ENCODE assay signal across 9 cellular contexts in the genomic region with DNA sequence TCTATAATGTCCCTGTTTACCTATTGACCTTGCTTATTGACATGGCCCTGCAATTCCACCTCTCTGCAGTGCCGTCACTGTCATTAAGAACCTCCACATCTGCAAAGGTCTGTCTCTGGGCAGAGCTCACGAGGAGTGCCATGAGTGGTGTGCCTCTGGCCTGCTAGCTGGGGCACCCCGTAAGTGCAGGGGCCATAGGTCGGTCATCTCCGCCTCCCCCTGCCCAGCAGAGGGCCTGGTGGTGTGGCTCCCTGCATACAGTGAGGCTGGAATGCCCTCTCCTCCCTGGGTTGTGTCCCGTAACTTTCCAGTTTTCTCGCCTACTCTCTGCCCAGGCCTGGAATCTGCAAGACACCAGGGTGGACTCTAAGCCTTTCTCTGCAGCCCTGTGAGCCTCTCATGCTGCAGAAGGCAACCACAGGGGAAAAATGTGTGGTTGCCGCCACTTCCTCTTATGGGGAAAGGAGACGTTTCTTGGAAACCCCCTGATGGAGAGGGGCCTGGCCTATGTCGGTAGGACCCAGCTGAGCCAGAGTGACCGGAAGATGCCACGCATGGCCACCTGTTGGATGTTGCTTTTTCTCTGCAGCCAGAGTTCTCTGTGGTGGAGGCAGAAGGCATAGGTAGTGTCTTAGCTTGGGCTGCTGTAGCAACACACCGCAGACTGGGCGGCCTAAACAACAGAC. TPM values are rescaled to one million over a fixed set of nuclear protein-coding genes. Genes with fewer than 3 reads are reported as not detected.
DNase-seq lines count a peak whose midpoint lies in the region; ATAC-seq and TF ChIP-seq lines count a peak whose summit lies in the region.
"Had no signal": no experiment of that assay in that cellular context is flagged by ENCODE, and none has a peak within 500 bp of the region (broad histone marks: within the 10 kb centered on the region; RNA-seq: fewer than 3 reads in every experiment).

No MANE protein-coding gene starts in this region.

- H3K27me3 ChIP-seq in right cardiac atrium (ENCODE audit: control insufficient read depth, insufficient read depth): no peaks in the 10 kb centered on the region

- intact Hi-C loops in right cardiac atrium (cut with DNase I): loop anchor here in 1 of 4 donors (10.0 kb wide), 1 partner anchor 121 kb away; no protein-coding TSS in a partner anchor

- no peaks in the 10 kb centered on the region for H3K27me3 Mint-ChIP-seq in T-cell

- peak overlapping the region; percentile 46 to 68 (median 57) for H3K4me3 Mint-ChIP-seq in T-cell

- POLR2A ChIA-PET in T-cell (lab: Charles Lee): interaction anchor here in 1 of 2 donors (0.8 kb wide), 1 partner anchor 58 kb away, joined by 3 read pairs; a partner anchor contains a TSS

- TF ChIP-seq CTCF in coronary artery (IDR thresholded peaks at IDR 0.05): no peak

- H3K36me3 Mint-ChIP-seq in T-cell: peaks cover 2% of the 10 kb centered on the region

- H3K27ac ChIP-seq in right cardiac atrium (ENCODE audit: low read length) (no peak overlapping the region), coronary artery (no peak overlapping the region)
- H3K27ac ChIP-seq: VCaP had no signal

- WGBS in right cardiac atrium: 75% methylated on average over 14 of the region's 14 CpGs

- no peaks in the 10 kb centered on the region for H3K9me3 Mint-ChIP-seq in T-cell

- peak overlapping the region; percentile 94 for H3K27ac Mint-ChIP-seq in T-cell

- peaks cover 2% of the 10 kb centered on the region for H3K4me1 ChIP-seq in right cardiac atrium (ENCODE audit: control insufficient read depth, insufficient read depth, low read length)

- peak; percentile 57 for ATAC-seq in HG02973 (IDR thresholded peaks at IDR 0.05; ENCODE audit: unreplicated experiment)
- ATAC-seq in T-cell (replicated peaks in 1 of 4): peak; percentile 28 to 53 (median 44)
- peak; percentile 18 to 26 for ATAC-seq in right cardiac atrium

- H3K9me3 ChIP-seq in right cardiac atrium (ENCODE audit: control insufficient read depth, low read length): no peaks in the 10 kb centered on the region

- peaks cover 70 to 80% (median 75%) of the 10 kb centered on the region in 3 donors for H3K4me1 Mint-ChIP-seq in T-cell

- DNase-seq in activated naive CD4-positive, alpha-beta T cell treated with Interleukin-2 at 50 U/mL for 16 hours: peak; percentile 57
- DNase-seq in activated naive CD4-positive, alpha-beta T cell treated with anti-CD3 and anti-CD28 coated beads, Interleukin-2, amount 50 U/mL, for 16 hours: no peak
- DNase-seq in T-cell: peak in 26 of 34 experiments; percentile 31 to 71 (median 46)
- DNase-seq in right cardiac atrium: no peak
- DNase-seq in NCI-H2196 (lab: John Stamatoyannopoulos, UW; ENCODE audit: unreplicated experiment): no peak
- no peak for DNase-seq in coronary artery (ENCODE audit: low spot score)
- DNase-seq in SHP77 treated with DMSO at 0.1 percent for 48 hours (lab: John Stamatoyannopoulos, UW): no peak

- CTCF ChIA-PET in T-cell (lab: Charles Lee): interaction anchor here in 1 of 2 donors (0.9 kb wide), 1 partner anchor 61 kb away, joined by 3 read pairs; no protein-coding TSS in a partner anchor

- H3K4me3 ChIP-seq in right cardiac atrium (ENCODE audit: low read length) (no peak overlapping the region), coronary artery (no peak overlapping the region)

RNA-seq across cellular contexts. Expression of a gene that starts 2.7 kb away (rescaled TPM):
- 10 to 100 TPM; 38.8 to 85.2 (median 69.6) TPM for total RNA-seq in T-cell
- 1 to 10 TPM; 1.3 to 1.7 (median 1.3) TPM for total RNA-seq in right cardiac atrium
- 0.34 TPM for polyA plus RNA-seq in right cardiac atrium

RNA-seq across cellular contexts. Expression of a gene that starts 9.6 kb away (rescaled TPM):
- total RNA-seq in T-cell: 1 to 10 TPM; 2.4 to 7.6 (median 3.1) TPM
- total RNA-seq in right cardiac atrium: 1 to 10 TPM in 2 of 4 donors, under 1 TPM in 2; 0.74 to 1.5 (median 1.1) TPM
- 0.52 TPM for polyA plus RNA-seq in right cardiac atrium

RNA-seq across cellular contexts. Expression of a gene that starts 58.1 kb away (rescaled TPM):
- total RNA-seq in T-cell: 100 to 1,000 TPM; 243 to 380 (median 294) TPM
- total RNA-seq in right cardiac atrium: 10 to 100 TPM; 31.7 to 35.7 (median 33.9) TPM
- polyA plus RNA-seq in right cardiac atrium: 10.0 TPM

Comparison
In these comparisons a context has a peak if more than half of its experiments do, and no peak if none do; other contexts are left out.
1. DNase-seq: peak in activated naive CD4-positive, alpha-beta T cell treated with Interleukin-2 at 50 U/mL for 16 hours (single experiment) and T-cell (26 of 34); none in activated naive CD4-positive, alpha-beta T cell treated with anti-CD3 and anti-CD28 coated beads, Interleukin-2, amount 50 U/mL, for 16 hours (single experiment), right cardiac atrium (0 of 3), NCI-H2196 (single experiment), coronary artery (single experiment) and SHP77 treated with DMSO at 0.1 percent for 48 hours (single experiment).
2. RNA of a gene that starts 2.7 kb away (total RNA-seq): 38.8 to 85.2 TPM in T-cell; 1.3 to 1.7 TPM in right cardiac atrium; every median in the first group is over 10 times any median in the second.
3. RNA of a gene that starts 58.1 kb away (total RNA-seq): 243 to 380 TPM in T-cell; 31.7 to 35.7 TPM in right cardiac atrium; every median in the first group is over 4 times any median in the second.
4. Peak in every context shown above with its lines, with median percentiles within 50 percentile points of each other: ATAC-seq.